Comparison of ENCODE assay signal across 24 cellular contexts in the genomic region with DNA sequence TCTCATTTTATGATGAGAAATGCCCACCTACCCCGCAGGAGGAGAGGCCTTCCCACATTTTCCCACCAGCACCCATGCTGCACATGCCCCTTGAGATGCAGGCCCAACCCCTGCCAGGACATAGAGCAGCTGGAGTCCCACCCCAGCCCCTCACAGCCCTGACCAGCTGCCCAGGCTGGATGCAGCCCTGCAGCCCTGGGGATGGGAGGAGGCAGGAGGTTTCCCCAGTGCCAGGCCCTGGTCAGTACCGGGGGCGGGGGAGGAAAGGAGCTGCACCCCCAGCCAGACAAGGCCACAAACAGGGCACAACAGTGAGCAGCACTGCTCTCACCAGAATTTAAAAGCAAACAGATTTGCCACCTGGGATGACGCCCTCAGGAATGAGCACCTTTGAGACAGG.
"Had no signal": no experiment of that assay in that cellular context is flagged by ENCODE, and none has a peak within 500 bp of the region (broad histone marks: within the 10 kb centered on the region; RNA-seq: fewer than 3 reads in every experiment).

No MANE protein-coding gene starts in this region.

- H3K4me3 Mint-ChIP-seq: mesothelial cell of epicardium; naive B cell; natural killer cell; nephron progenitor cell; neural progenitor cell; stimulated activated memory B cell treated with anti-CD40 and anti-IgM and Interleukin-4, amounts not matched to agents 10 μg/mL and 1 μg/mL and 100 μg/mL, for 72 hours; stimulated activated naive CD8-positive, alpha-beta T cell treated with anti-CD3 and anti-CD28 coated beads, Interleukin-15, amount 100 ng/mL, for 72 hours had no signal

- H3K4me1 Mint-ChIP-seq: mesothelial cell of epicardium; naive B cell; natural killer cell; stimulated activated memory B cell treated with anti-CD40 and anti-IgM and Interleukin-4, amounts not matched to agents 10 μg/mL and 1 μg/mL and 100 μg/mL, for 72 hours; stimulated activated naive CD8-positive, alpha-beta T cell treated with anti-CD3 and anti-CD28 coated beads, Interleukin-15, amount 100 ng/mL, for 72 hours had no signal

- H3K9me3 ChIP-seq: heart right ventricle, pancreas, prostate gland, tibial nerve, upper lobe of left lung had no signal

- H3K27me3 ChIP-seq: hepatocyte, neural progenitor cell, pancreas, tibial nerve, upper lobe of left lung had no signal

- H2AFZ ChIP-seq: hepatocyte, neural progenitor cell had no signal

- H3K4me3 ChIP-seq: heart right ventricle, hepatocyte, lung, neural progenitor cell, pancreas, prostate gland, skin epidermis, tibial nerve, upper lobe of left lung had no signal

- H3K36me3 ChIP-seq: heart right ventricle, neural progenitor cell, pancreas, prostate gland, tibial nerve, upper lobe of left lung had no signal

- H3K36me3 Mint-ChIP-seq: mesothelial cell of epicardium; naive B cell; natural killer cell; neural progenitor cell; stimulated activated memory B cell treated with anti-CD40 and anti-IgM and Interleukin-4, amounts not matched to agents 10 μg/mL and 1 μg/mL and 100 μg/mL, for 72 hours had no signal

- DNase-seq: heart right ventricle; islet precursor cell; mesendoderm; naive B cell; natural killer cell; nephron progenitor cell; retina; right cardiac atrium; stimulated activated CD4-positive, alpha-beta T cell treated with anti-CD3 and anti-CD28 coated beads, Interleukin-4, amount 100 ng/mL, for 24 hours; stimulated activated naive CD4-positive, alpha-beta T cell treated with Interleukin-2 at 50 U/mL for 16 hours; stimulated activated naive CD8-positive, alpha-beta T cell treated with anti-CD3 and anti-CD28 coated beads, Interleukin-15, amount 100 ng/mL, for 72 hours; substantia nigra had no signal

- ATAC-seq: left lobe of liver; natural killer cell; pancreas; right cardiac atrium; sciatic nerve; stimulated activated memory B cell treated with anti-CD40 and anti-IgM and Interleukin-4, amounts not matched to agents 10 μg/mL and 1 μg/mL and 100 μg/mL, for 72 hours; stimulated activated naive CD8-positive, alpha-beta T cell treated with anti-CD3 and anti-CD28 coated beads, Interleukin-15, amount 100 ng/mL, for 72 hours had no signal

- H3K27ac Mint-ChIP-seq: mesothelial cell of epicardium; naive B cell; natural killer cell; nephron progenitor cell; neural progenitor cell; stimulated activated memory B cell treated with anti-CD40 and anti-IgM and Interleukin-4, amounts not matched to agents 10 μg/mL and 1 μg/mL and 100 μg/mL, for 72 hours; stimulated activated naive CD8-positive, alpha-beta T cell treated with anti-CD3 and anti-CD28 coated beads, Interleukin-15, amount 100 ng/mL, for 72 hours had no signal

- H3K9ac ChIP-seq: neural progenitor cell had no signal

- H3K79me2 ChIP-seq: hepatocyte had no signal

- H3K9me3 Mint-ChIP-seq: mesothelial cell of epicardium; naive B cell; natural killer cell; nephron progenitor cell; neural progenitor cell; stimulated activated memory B cell treated with anti-CD40 and anti-IgM and Interleukin-4, amounts not matched to agents 10 μg/mL and 1 μg/mL and 100 μg/mL, for 72 hours; stimulated activated naive CD8-positive, alpha-beta T cell treated with anti-CD3 and anti-CD28 coated beads, Interleukin-15, amount 100 ng/mL, for 72 hours had no signal

- H3K4me1 ChIP-seq: heart right ventricle, neural progenitor cell, pancreas, prostate gland, tibial nerve had no signal

- H3K4me2 ChIP-seq: hepatocyte, neural progenitor cell had no signal

- H3K27ac ChIP-seq: heart right ventricle, hepatocyte, neural progenitor cell, pancreas, prostate gland, skin epidermis, tibial nerve, upper lobe of left lung had no signal
